ENCODE assay signal across 8 cellular contexts in genomic region chr1:43549394-43549793, GRCh38. TPM values are rescaled to one million over a fixed set of nuclear protein-coding genes. Genes with fewer than 3 reads are reported as not detected.
DNase-seq lines count a peak whose midpoint lies in the region; FAIRE-seq and TF ChIP-seq lines count a peak whose summit lies in the region.
"Not testable (repeated sequence)": the region's sequence is repeated elsewhere in the genome, so short reads cannot be mapped to it uniquely, and the experiment has no call there.

No MANE protein-coding gene starts in this region.

- H3K4me1 Mint-ChIP-seq in activated T-helper 1 cell treated with anti-CD3 and anti-CD28 coated beads, Interleukin-12 subunit alpha, Interleukin-12 subunit beta, Interleukin-2, Interleukin-4 antibody, amounts not matched to agents 30 ng/mL and 10 ng/mL and 1 ng/mL, durations not matched to agents 14 hours and 24 hours and 36 hours (ENCODE audit: low read depth) = not testable (repeated sequence)
- H3K4me1 Mint-ChIP-seq in endodermal cell (peaks cover 56% of the 10 kb centered on the region), progenitor cell of endocrine pancreas (ENCODE audit: low read depth) (peaks cover 94% of the 10 kb centered on the region)

- H3K4me1 ChIP-seq in BLaER1 (peaks cover 45% of the 10 kb centered on the region), HUES64 (ENCODE audit: insufficient read depth, low read length) (peaks cover 56% of the 10 kb centered on the region), endodermal cell (ENCODE audit: control insufficient read depth, insufficient read depth, low read length) (peaks cover 20% of the 10 kb centered on the region), kidney (ENCODE audit: control insufficient read depth in 1 of 2, insufficient read depth in 1 of 2, low read depth in 1 of 2, low read length in 2 of 2) (peaks cover 30 to 59% of the 10 kb centered on the region in 2 donors), muscle layer of duodenum (ENCODE audit: control insufficient read depth in 1 of 2, insufficient read depth in 2 of 2, low read length in 2 of 2) (peaks cover 0 to 15% of the 10 kb centered on the region in 2 donors)
- not testable (repeated sequence) for H3K4me1 ChIP-seq in thymus (ENCODE audit: control insufficient read depth, insufficient read depth, low read length)

- H4K20me1 ChIP-seq in BLaER1 = not testable (repeated sequence)

- peak overlapping the region; percentile 12 for H3K4me3 Mint-ChIP-seq in activated T-helper 1 cell treated with anti-CD3 and anti-CD28 coated beads, Interleukin-12 subunit alpha, Interleukin-12 subunit beta, Interleukin-2, Interleukin-4 antibody, amounts not matched to agents 30 ng/mL and 10 ng/mL and 1 ng/mL, durations not matched to agents 14 hours and 24 hours and 36 hours
- peak overlapping the region; percentile 53 for H3K4me3 Mint-ChIP-seq in endodermal cell
- peak overlapping the region; percentile 43 for H3K4me3 Mint-ChIP-seq in progenitor cell of endocrine pancreas (ENCODE audit: low read depth)

- TF ChIP-seq CTCF in endodermal cell (conservative IDR thresholded peaks at IDR 0.05); kidney (IDR thresholded peaks at IDR 0.05; ENCODE audit: borderline replicate concordance, extremely low read depth, insufficient read depth); progenitor cell of endocrine pancreas (IDR thresholded peaks at IDR 0.05; ENCODE audit: unreplicated experiment): not testable (repeated sequence)

- intact Hi-C loops in activated T-helper 1 cell treated with anti-CD3 and anti-CD28 coated beads, Interleukin-12 subunit alpha, Interleukin-12 subunit beta, Interleukin-2, Interleukin-4 antibody, amounts not matched to agents 30 ng/mL and 10 ng/mL and 1 ng/mL, durations not matched to agents 14 hours and 24 hours and 36 hours (cut with micrococcal nuclease); kidney (cut with DNase I): not testable (repeated sequence)

- H3K4me2 ChIP-seq in BLaER1 = peak overlapping the region; percentile 66

- not testable (repeated sequence) for H3K27ac Mint-ChIP-seq in activated T-helper 1 cell treated with anti-CD3 and anti-CD28 coated beads, Interleukin-12 subunit alpha, Interleukin-12 subunit beta, Interleukin-2, Interleukin-4 antibody, amounts not matched to agents 30 ng/mL and 10 ng/mL and 1 ng/mL, durations not matched to agents 14 hours and 24 hours and 36 hours
- H3K27ac Mint-ChIP-seq in endodermal cell (peak overlapping the region; percentile 94), progenitor cell of endocrine pancreas (peak overlapping the region; percentile 93)

- H3K27me3 Mint-ChIP-seq in activated T-helper 1 cell treated with anti-CD3 and anti-CD28 coated beads, Interleukin-12 subunit alpha, Interleukin-12 subunit beta, Interleukin-2, Interleukin-4 antibody, amounts not matched to agents 30 ng/mL and 10 ng/mL and 1 ng/mL, durations not matched to agents 14 hours and 24 hours and 36 hours (ENCODE audit: insufficient read depth); endodermal cell (ENCODE audit: insufficient read depth); progenitor cell of endocrine pancreas: not testable (repeated sequence)

- not testable (repeated sequence) for H3K4me3 ChIP-seq in BLaER1; HUES64 (ENCODE audit: low read length); endodermal cell (ENCODE audit: low read length); kidney (ENCODE audit: low read length in 2 of 2); muscle layer of duodenum (ENCODE audit: low read depth in 1 of 2, low read length in 2 of 2); thymus (ENCODE audit: low read length)

- H3K27me3 ChIP-seq in BLaER1; HUES64 (ENCODE audit: insufficient read depth, low read length); endodermal cell (ENCODE audit: control insufficient read depth, insufficient read depth, low read length, poor library complexity, severe bottlenecking); muscle layer of duodenum (ENCODE audit: low read depth, low read length); thymus (ENCODE audit: control insufficient read depth, insufficient read depth): not testable (repeated sequence)

- H3K9ac ChIP-seq in BLaER1 (peak overlapping the region; percentile 57; the same call in 1 of the 2 replicates), HUES64 (ENCODE audit: low read depth, low read length) (peak overlapping the region; percentile 57), endodermal cell (ENCODE audit: extremely low read depth, low read length, poor library complexity, severe bottlenecking) (peak overlapping the region; percentile 11)
- H3K9ac ChIP-seq in kidney (ENCODE audit: low read length in 2 of 2) = not testable (repeated sequence)

- not testable (repeated sequence) for H3K9me3 Mint-ChIP-seq in activated T-helper 1 cell treated with anti-CD3 and anti-CD28 coated beads, Interleukin-12 subunit alpha, Interleukin-12 subunit beta, Interleukin-2, Interleukin-4 antibody, amounts not matched to agents 30 ng/mL and 10 ng/mL and 1 ng/mL, durations not matched to agents 14 hours and 24 hours and 36 hours; endodermal cell; progenitor cell of endocrine pancreas (ENCODE audit: low read depth)

- not testable (repeated sequence) for H3K9me3 ChIP-seq in BLaER1; HUES64 (ENCODE audit: insufficient read depth, low read depth, low read length); endodermal cell (ENCODE audit: control insufficient read depth, low read length); kidney (ENCODE audit: control insufficient read depth in 1 of 2, low read length in 2 of 2); muscle layer of duodenum (ENCODE audit: control insufficient read depth in 1 of 2, low read length in 2 of 2); thymus (ENCODE audit: control insufficient read depth)

- H3K36me3 ChIP-seq in BLaER1 = peaks cover 40% of the 10 kb centered on the region
- peaks cover 30% of the 10 kb centered on the region for H3K36me3 ChIP-seq in HUES64 (ENCODE audit: insufficient read depth, low read length)
- H3K36me3 ChIP-seq in endodermal cell (ENCODE audit: control insufficient read depth, insufficient read depth, low read length) = peaks cover 52% of the 10 kb centered on the region
- peaks cover 3 to 11% of the 10 kb centered on the region in 2 donors for H3K36me3 ChIP-seq in kidney (ENCODE audit: control insufficient read depth in 1 of 2, insufficient read depth in 2 of 2, low read length in 2 of 2)
- H3K36me3 ChIP-seq in muscle layer of duodenum (ENCODE audit: control insufficient read depth in 1 of 2, insufficient read depth in 2 of 2, low read length in 2 of 2); thymus (ENCODE audit: control insufficient read depth, insufficient read depth): not testable (repeated sequence)

- FAIRE-seq in kidney (lab: Jason Lieb, UNC) = not testable (repeated sequence)

- not testable (repeated sequence) for DNase-seq in activated T-helper 1 cell treated with anti-CD3 and anti-CD28 coated beads, Interleukin-12 subunit alpha, Interleukin-12 subunit beta, Interleukin-2, Interleukin-4 antibody, amounts not matched to agents 30 ng/mL and 10 ng/mL and 1 ng/mL, durations not matched to agents 14 hours and 24 hours and 36 hours (ENCODE audit: low spot score); endodermal cell; kidney; progenitor cell of endocrine pancreas (ENCODE audit: low spot score, unreplicated experiment)

- H3K27ac ChIP-seq in BLaER1 (peak overlapping the region; percentile 38), HUES64 (ENCODE audit: low read depth, low read length) (peak overlapping the region; percentile 98; the same call in 1 of the 2 replicates), kidney (ENCODE audit: low read depth in 2 of 2, low read length in 2 of 2) (peak overlapping the region; percentile 48 to 91), muscle layer of duodenum (ENCODE audit: low read length) (peak overlapping the region; percentile 60), thymus (ENCODE audit: low read depth) (peak overlapping the region; percentile 6)
- H3K27ac ChIP-seq in endodermal cell (ENCODE audit: low read depth, low read length) = not testable (repeated sequence)

- H3K36me3 Mint-ChIP-seq in activated T-helper 1 cell treated with anti-CD3 and anti-CD28 coated beads, Interleukin-12 subunit alpha, Interleukin-12 subunit beta, Interleukin-2, Interleukin-4 antibody, amounts not matched to agents 30 ng/mL and 10 ng/mL and 1 ng/mL, durations not matched to agents 14 hours and 24 hours and 36 hours (ENCODE audit: low read depth) = not testable (repeated sequence)
- peaks cover 30% of the 10 kb centered on the region for H3K36me3 Mint-ChIP-seq in endodermal cell (ENCODE audit: low read depth)
- H3K36me3 Mint-ChIP-seq in progenitor cell of endocrine pancreas (ENCODE audit: insufficient read depth) = peaks cover 19% of the 10 kb centered on the region

- WGBS in HUES64 = 85% methylated on average over 5 of the region's 5 CpGs
- 88 to 96% methylated on average over 4 to 5 of the region's 5 CpGs for WGBS in endodermal cell (ENCODE audit: insufficient coverage in 1 of 2, insufficient read length in 1 of 2), 2 experiments
- WGBS in thymus = over 99% methylated on average over 5 of the region's 5 CpGs

RNA-seq across cellular contexts. Expression of gene PTPRF, which starts 18.7 kb away (rescaled TPM):
- polyA plus RNA-seq in HUES64 (2013, experiment 1 of 2) = 71.1 TPM
- 87.6 TPM for polyA plus RNA-seq in HUES64 (2013, experiment 2 of 2)
- 0.69 and 0.93 TPM in 2 replicates for total RNA-seq in activated T-helper 1 cell treated with anti-CD3 and anti-CD28 coated beads, Interleukin-12 subunit alpha, Interleukin-12 subunit beta, Interleukin-2, Interleukin-4 antibody, amounts not matched to agents 30 ng/mL and 10 ng/mL and 1 ng/mL, durations not matched to agents 14 hours and 24 hours and 36 hours
- total RNA-seq in endodermal cell (100 to 1,000 TPM; 203 to 250 TPM), kidney (197 TPM), progenitor cell of endocrine pancreas (482 and 520 TPM in 2 replicates)
- 145 TPM for polyA plus RNA-seq in endodermal cell (2013, experiment 1 of 2)
- 130 TPM for polyA plus RNA-seq in endodermal cell (2013, experiment 2 of 2)
- polyA plus RNA-seq in kidney (ENCODE audit: insufficient read depth, low read depth, low replicate concordance) (39.5 TPM), thymus (40.6 TPM)

Comparison
In these comparisons a context has a peak if more than half of its experiments do, and no peak if none do; other contexts are left out.
1. RNA of gene PTPRF, which starts 18.7 kb away (total RNA-seq): 482 to 520 TPM in progenitor cell of endocrine pancreas, 203 to 250 TPM in endodermal cell and 197 TPM in kidney (single experiment); 0.69 to 0.93 TPM in activated T-helper 1 cell treated with anti-CD3 and anti-CD28 coated beads, Interleukin-12 subunit alpha, Interleukin-12 subunit beta, Interleukin-2, Interleukin-4 antibody, amounts not matched to agents 30 ng/mL and 10 ng/mL and 1 ng/mL, durations not matched to agents 14 hours and 24 hours and 36 hours; every median in the first group is over 100 times any median in the second.
2. Peak in every context shown above with its lines, with median percentiles within 50 percentile points of each other: H3K4me3 Mint-ChIP-seq.